In genomic region chr22:46604306-46604690, GRCh38 we compare ENCODE assay signal across 10 cellular contexts. TPM values are rescaled to one million over a fixed set of nuclear protein-coding genes. Genes with fewer than 3 reads are reported as not detected.
DNase-seq lines count a peak whose midpoint lies in the region; ATAC-seq and TF ChIP-seq lines count a peak whose summit lies in the region.
"Had no signal": no experiment of that assay in that cellular context is flagged by ENCODE, and none has a peak within 500 bp of the region (broad histone marks: within the 10 kb centered on the region; RNA-seq: fewer than 3 reads in every experiment).

No MANE protein-coding gene starts in this region.

- intact Hi-C loops in left lung (cut with DNase I): no loop called here

- 49 to 53% methylated on average over 8 of the region's 8 CpGs for WGBS in upper lobe of left lung, 2 donors

- peak in 1 of 4 donors; percentile 45 for TF ChIP-seq EP300 in upper lobe of left lung (IDR thresholded peaks at IDR 0.05)

- DNase-seq in activated naive CD4-positive, alpha-beta T cell treated with Interleukin-2 at 50 U/mL for 16 hours: peak; percentile 62
- no peak for DNase-seq in activated naive CD4-positive, alpha-beta T cell (lab: John Stamatoyannopoulos, UW)
- peak; percentile 24 for DNase-seq in activated T-cell treated with anti-CD3 and anti-CD28 coated beads, Interleukin-2, amount 50 U/mL, for 1 hour
- DNase-seq in left lung (peak in 1 of 2 donors; percentile 82), upper lobe of left lung (peak in 1 of 2 donors; percentile 76), mesenteric fat pad (ENCODE audit: low spot score) (no peak)

- H3K9me3 ChIP-seq in left lung (no peaks in the 10 kb centered on the region), upper lobe of left lung (no peaks in the 10 kb centered on the region)
- H3K9me3 ChIP-seq: tibial artery had no signal

- peak in 1 of 4 donors; percentile 49 for TF ChIP-seq POLR2A in upper lobe of left lung (IDR thresholded peaks at IDR 0.05)

- H3K4me1 ChIP-seq in left lung: peaks cover 0 to 59% of the 10 kb centered on the region in 2 donors
- peaks cover 8 to 37% (median 18%) of the 10 kb centered on the region in 4 donors for H3K4me1 ChIP-seq in upper lobe of left lung

- H3K36me3 ChIP-seq in left lung (no peaks in the 10 kb centered on the region), upper lobe of left lung (no peaks in the 10 kb centered on the region)
- H3K36me3 ChIP-seq: tibial artery had no signal

- H3K4me3 ChIP-seq in left lung (no peak overlapping the region), upper lobe of left lung (no peak overlapping the region)
- H3K4me3 ChIP-seq: SK-N-MC, tibial artery had no signal

- H3K27me3 ChIP-seq in left lung (no peaks in the 10 kb centered on the region), upper lobe of left lung (no peaks in the 10 kb centered on the region)
- H3K27me3 ChIP-seq: tibial artery had no signal

- peak overlapping the region; percentile 48 to 77 for H3K27ac ChIP-seq in left lung
- H3K27ac ChIP-seq in upper lobe of left lung: peak overlapping the region; percentile 38 to 69 (median 58)
- H3K27ac ChIP-seq: SK-N-MC, tibial artery had no signal

- peak; percentile 57 for ATAC-seq in left lung
- peak in 1 of 2 donors; percentile 81 for ATAC-seq in upper lobe of left lung (ENCODE audit: low FRiP score in 2 of 2)
- no peak for ATAC-seq in GM21390 (IDR thresholded peaks at IDR 0.05; ENCODE audit: unreplicated experiment)
- no peak for ATAC-seq in HG03469 (IDR thresholded peaks at IDR 0.05; ENCODE audit: unreplicated experiment)

- TF ChIP-seq CTCF in left lung (IDR thresholded peaks at IDR 0.05) (no peak), upper lobe of left lung (IDR thresholded peaks at IDR 0.05) (no peak)

RNA-seq across cellular contexts. Expression of gene GRAMD4, which starts 15.9 kb away (rescaled TPM):
- total RNA-seq in left lung: 10 to 100 TPM; 61.8 to 78.2 TPM
- 100 to 1,000 TPM in 3 of 6 donors, 10 to 100 TPM in 3; 59.8 to 302 (median 104) TPM for total RNA-seq in upper lobe of left lung
- total RNA-seq in mesenteric fat pad: 37.8 TPM

Comparison
In these comparisons a context has a peak if more than half of its experiments do, and no peak if none do; other contexts are left out.
1. DNase-seq: peak in activated naive CD4-positive, alpha-beta T cell treated with Interleukin-2 at 50 U/mL for 16 hours (single experiment) and activated T-cell treated with anti-CD3 and anti-CD28 coated beads, Interleukin-2, amount 50 U/mL, for 1 hour (single experiment); none in activated naive CD4-positive, alpha-beta T cell (0 of 4) and mesenteric fat pad (single experiment).